ENCODE assay signal across 11 cellular contexts in the genomic region with DNA sequence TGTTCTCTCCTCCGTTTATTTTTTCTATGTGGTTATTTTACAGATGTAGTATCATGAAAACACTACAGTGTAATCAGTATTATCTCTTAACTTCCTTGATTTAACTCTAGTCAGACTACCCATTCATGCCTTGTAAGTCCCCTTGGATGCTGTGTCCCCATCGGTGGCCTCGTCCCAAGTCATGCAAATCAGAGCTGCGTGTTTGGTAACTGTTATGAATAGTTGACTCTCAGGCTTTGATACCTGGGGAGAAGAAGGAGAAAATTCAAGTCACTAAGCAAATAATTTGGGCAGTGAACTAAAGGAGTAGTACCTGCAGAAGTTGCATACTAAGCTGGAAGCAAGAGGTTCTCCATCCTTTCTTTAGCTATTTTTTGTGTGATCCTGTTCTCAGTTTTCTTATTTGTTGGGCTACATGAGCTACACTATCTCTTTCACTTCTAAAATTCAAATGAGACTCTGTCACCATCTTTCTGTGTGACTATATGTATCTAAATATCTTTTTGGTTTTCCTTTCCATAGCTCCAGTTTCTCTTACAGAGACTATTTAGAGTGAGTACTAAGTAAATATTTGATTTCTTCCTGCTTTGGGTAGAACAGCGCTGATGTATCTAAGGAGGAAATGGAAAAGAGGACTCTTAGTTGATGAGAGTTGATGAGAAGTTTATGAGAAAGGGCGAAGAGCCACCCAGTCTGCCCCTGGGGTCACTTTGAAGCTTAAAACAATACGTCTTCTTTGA. TPM values are rescaled to one million over a fixed set of nuclear protein-coding genes. Genes with fewer than 3 reads are reported as not detected.
DNase-seq lines count a peak whose midpoint lies in the region; ATAC-seq and TF ChIP-seq lines count a peak whose summit lies in the region.
"Had no signal": no experiment of that assay in that cellular context is flagged by ENCODE, and none has a peak within 500 bp of the region (broad histone marks: within the 10 kb centered on the region; RNA-seq: fewer than 3 reads in every experiment).

No MANE protein-coding gene starts in this region.

- no peaks in the 10 kb centered on the region for H3K4me1 ChIP-seq in right atrium auricular region
- H3K4me1 ChIP-seq: suprapubic skin had no signal

- DNase-seq in naive B cell (no peak), NCI-H748 treated with DMSO at 0.1 percent for 48 hours (lab: John Stamatoyannopoulos, UW) (no peak), right atrium auricular region (ENCODE audit: low spot score) (no peak)
- DNase-seq in effector CD4-positive, alpha-beta T cell, result no peak
- DNase-seq: NCI-H1092 had no signal

- no peak overlapping the region for H3K4me3 ChIP-seq in right atrium auricular region
- H3K4me3 ChIP-seq: coronary artery, suprapubic skin had no signal

- H3K4me3 Mint-ChIP-seq in naive B cell, result peak overlapping the region in 5 of 8 donors; percentile 33 to 74 (median 47)

- H3K27ac Mint-ChIP-seq in naive B cell, result peak overlapping the region in 5 of 6 donors; percentile 25 to 75 (median 66)

- ATAC-seq in GM18511 (IDR thresholded peaks at IDR 0.05; ENCODE audit: unreplicated experiment) (peak; percentile 51), GM21515 (IDR thresholded peaks at IDR 0.05; ENCODE audit: unreplicated experiment) (peak; percentile 49), HG03460 (IDR thresholded peaks at IDR 0.05; ENCODE audit: unreplicated experiment) (peak; percentile 45), naive B cell (ENCODE audit: low read depth in 2 of 2) (peak; percentile 28 to 32), HG03045 (IDR thresholded peaks at IDR 0.05; ENCODE audit: unreplicated experiment) (no peak)

- no peaks in the 10 kb centered on the region for H3K36me3 Mint-ChIP-seq in naive B cell

- peaks cover 56 to 75% (median 60%) of the 10 kb centered on the region in 3 donors for H3K4me1 Mint-ChIP-seq in naive B cell

- no peak overlapping the region for H3K27ac ChIP-seq in right atrium auricular region
- H3K27ac ChIP-seq: coronary artery, suprapubic skin had no signal

- no peaks in the 10 kb centered on the region for H3K9me3 ChIP-seq in right atrium auricular region
- H3K9me3 ChIP-seq: suprapubic skin had no signal

- H3K36me3 ChIP-seq in right atrium auricular region, result no peaks in the 10 kb centered on the region
- H3K36me3 ChIP-seq: suprapubic skin had no signal

- H3K27me3 ChIP-seq in right atrium auricular region, result no peaks in the 10 kb centered on the region
- H3K27me3 ChIP-seq: suprapubic skin had no signal

- H3K27me3 Mint-ChIP-seq in naive B cell, result no peaks in the 10 kb centered on the region

- no peaks in the 10 kb centered on the region for H3K9me3 Mint-ChIP-seq in naive B cell

- TF ChIP-seq CTCF in right atrium auricular region (IDR thresholded peaks at IDR 0.05), result no peak

RNA-seq across cellular contexts. Expression of a gene that starts 50.9 kb away (rescaled TPM):
- polyA plus RNA-seq in naive B cell (ENCODE audit: low read depth in 6 of 6), result under 1 TPM in 5 of 6 donors, not detected in 1; 0.05 to 0.19 (median 0.08) TPM
- total RNA-seq in right atrium auricular region, result 1 to 10 TPM; 3.4 to 8.1 TPM
